Comparison of ENCODE assay signal across 11 cellular contexts in genomic region chr11:27218498-27219038, GRCh38.
DNase-seq lines count a peak whose midpoint lies in the region; TF ChIP-seq lines count a peak whose summit lies in the region.
"Had no signal": no experiment of that assay in that cellular context is flagged by ENCODE, and none has a peak within 500 bp of the region (broad histone marks: within the 10 kb centered on the region; RNA-seq: fewer than 3 reads in every experiment).

No MANE protein-coding gene starts in this region.

- peaks cover 9% of the 10 kb centered on the region for H3K27me3 Mint-ChIP-seq in activated naive CD8-positive, alpha-beta T cell treated with anti-CD3 and anti-CD28 coated beads for 36 hours

- H3K36me3 Mint-ChIP-seq in activated naive CD8-positive, alpha-beta T cell treated with anti-CD3 and anti-CD28 coated beads for 36 hours, result no peaks in the 10 kb centered on the region

- H3K36me3 ChIP-seq in HUES6 (ENCODE audit: control insufficient read depth, insufficient read depth, low read length), result peaks cover 19% of the 10 kb centered on the region; the same call in 1 of the 2 replicates
- H3K36me3 ChIP-seq in brain microvascular endothelial cell (replicated peaks), result no peaks in the 10 kb centered on the region
- H3K36me3 ChIP-seq in mesodermal cell (ENCODE audit: control insufficient read depth, insufficient read depth, low read length), result no peaks in the 10 kb centered on the region
- H3K36me3 ChIP-seq in tibial artery, result no peaks in the 10 kb centered on the region
- H3K36me3 ChIP-seq: cardiac muscle cell, upper lobe of left lung had no signal

- no peaks in the 10 kb centered on the region for H3K9me3 Mint-ChIP-seq in activated naive CD8-positive, alpha-beta T cell treated with anti-CD3 and anti-CD28 coated beads for 36 hours

- H3K27ac Mint-ChIP-seq in activated naive CD8-positive, alpha-beta T cell treated with anti-CD3 and anti-CD28 coated beads for 36 hours, result no peak overlapping the region

- no peak overlapping the region; the same call in 1 of the 2 replicates for H3K27ac ChIP-seq in HUES6 (ENCODE audit: low read depth, low read length)
- peak overlapping the region; percentile 77 for H3K27ac ChIP-seq in brain microvascular endothelial cell
- H3K27ac ChIP-seq in mesodermal cell (ENCODE audit: low read depth, low read length, severe bottlenecking), result peak overlapping the region; percentile 89
- H3K27ac ChIP-seq in tibial artery, result no peak overlapping the region
- H3K27ac ChIP-seq: cardiac muscle cell, upper lobe of left lung had no signal

- no peaks in the 10 kb centered on the region for H3K4me1 Mint-ChIP-seq in activated naive CD8-positive, alpha-beta T cell treated with anti-CD3 and anti-CD28 coated beads for 36 hours

- H3K4me3 Mint-ChIP-seq in activated naive CD8-positive, alpha-beta T cell treated with anti-CD3 and anti-CD28 coated beads for 36 hours, result no peak overlapping the region

- TF ChIP-seq CTCF in AG10803 (conservative IDR thresholded peaks at IDR 0.05; ENCODE audit: low read length), result no peak
- TF ChIP-seq CTCF in brain microvascular endothelial cell (IDR thresholded peaks at IDR 0.05; ENCODE audit: low read depth, low read length, missing control alignments), result no peak
- TF ChIP-seq CTCF in tibial artery (IDR thresholded peaks at IDR 0.05), result no peak

- H3K9ac ChIP-seq in HUES6 (ENCODE audit: low read length), result peak overlapping the region; percentile 88

- H3K4me3 ChIP-seq in AG10803 (ENCODE audit: low read length), result no peak overlapping the region
- H3K4me3 ChIP-seq in HUES6 (ENCODE audit: low read depth, low read length), result peak overlapping the region; percentile 67
- no peak overlapping the region for H3K4me3 ChIP-seq in brain microvascular endothelial cell (ENCODE audit: low read depth, low read length)
- H3K4me3 ChIP-seq in mesodermal cell (ENCODE audit: extremely low read depth, insufficient read depth, low read length, poor library complexity, severe bottlenecking), result no peak overlapping the region
- H3K4me3 ChIP-seq in tibial artery, result no peak overlapping the region
- H3K4me3 ChIP-seq: cardiac muscle cell, upper lobe of left lung had no signal

- 70 to 72% methylated on average over 2 of the region's 3 CpGs for WGBS in mesodermal cell (ENCODE audit: insufficient coverage in 2 of 2), 2 experiments

- H3K4me1 ChIP-seq in HUES6 (ENCODE audit: control insufficient read depth, insufficient read depth, low read length), result peaks cover 35% of the 10 kb centered on the region
- H3K4me1 ChIP-seq in mesodermal cell (ENCODE audit: control insufficient read depth, insufficient read depth, low read length, poor library complexity, severe bottlenecking), result peaks cover 36% of the 10 kb centered on the region
- H3K4me1 ChIP-seq in tibial artery, result peaks cover 0 to 11% (median 5%) of the 10 kb centered on the region in 4 donors

- DNase-seq in AG10803 (ENCODE audit: low read depth) (peak; percentile 98), brain microvascular endothelial cell (peak; percentile 48), NCI-H1694 (lab: John Stamatoyannopoulos, UW) (no peak), tibial artery (no peak), NCI-H1092 treated with DMSO at 0.1 percent for 48 hours (lab: John Stamatoyannopoulos, UW) (no peak)
- DNase-seq in activated naive CD8-positive, alpha-beta T cell treated with anti-CD3 and anti-CD28 coated beads for 36 hours, result no peak
- DNase-seq: activated CD4-positive, alpha-beta T cell treated with anti-CD3 and anti-CD28 coated beads for 1 hour; upper lobe of left lung had no signal

- H3K27me3 ChIP-seq in HUES6 (ENCODE audit: control insufficient read depth, insufficient read depth, low read length), result no peaks in the 10 kb centered on the region
- no peaks in the 10 kb centered on the region for H3K27me3 ChIP-seq in brain microvascular endothelial cell (replicated peaks)
- no peaks in the 10 kb centered on the region for H3K27me3 ChIP-seq in tibial artery
- H3K27me3 ChIP-seq: cardiac muscle cell, upper lobe of left lung had no signal

- in situ Hi-C loops in brain microvascular endothelial cell (cut with HindIII; ENCODE audit: low pct_ligation_motif_present, low sequenced_read_pairs), result no loop called here

- H3K9me3 ChIP-seq in HUES6 (ENCODE audit: control insufficient read depth, insufficient read depth, low read depth, low read length), result no peaks in the 10 kb centered on the region
- H3K9me3 ChIP-seq in mesodermal cell (ENCODE audit: control insufficient read depth, low read length), result no peaks in the 10 kb centered on the region
- H3K9me3 ChIP-seq in tibial artery, result no peaks in the 10 kb centered on the region
- H3K9me3 ChIP-seq: upper lobe of left lung had no signal

- intact Hi-C loops in tibial artery (cut with DNase I; ENCODE audit: low total_unique reads), result no loop called here

Comparison
In these comparisons a context has a peak if more than half of its experiments do, and no peak if none do; other contexts are left out.
1. DNase-seq: peak in AG10803 (single experiment) and brain microvascular endothelial cell (single experiment); none in NCI-H1694 (single experiment), tibial artery (0 of 2), activated naive CD8-positive, alpha-beta T cell treated with anti-CD3 and anti-CD28 coated beads for 36 hours (single experiment) and NCI-H1092 treated with DMSO at 0.1 percent for 48 hours (single experiment).
2. H3K27ac ChIP-seq: peak in brain microvascular endothelial cell (single experiment) and mesodermal cell (single experiment); none in HUES6 (single experiment) and tibial artery (0 of 2).